ENCODE assay signal across 10 cellular contexts in the genomic region with DNA sequence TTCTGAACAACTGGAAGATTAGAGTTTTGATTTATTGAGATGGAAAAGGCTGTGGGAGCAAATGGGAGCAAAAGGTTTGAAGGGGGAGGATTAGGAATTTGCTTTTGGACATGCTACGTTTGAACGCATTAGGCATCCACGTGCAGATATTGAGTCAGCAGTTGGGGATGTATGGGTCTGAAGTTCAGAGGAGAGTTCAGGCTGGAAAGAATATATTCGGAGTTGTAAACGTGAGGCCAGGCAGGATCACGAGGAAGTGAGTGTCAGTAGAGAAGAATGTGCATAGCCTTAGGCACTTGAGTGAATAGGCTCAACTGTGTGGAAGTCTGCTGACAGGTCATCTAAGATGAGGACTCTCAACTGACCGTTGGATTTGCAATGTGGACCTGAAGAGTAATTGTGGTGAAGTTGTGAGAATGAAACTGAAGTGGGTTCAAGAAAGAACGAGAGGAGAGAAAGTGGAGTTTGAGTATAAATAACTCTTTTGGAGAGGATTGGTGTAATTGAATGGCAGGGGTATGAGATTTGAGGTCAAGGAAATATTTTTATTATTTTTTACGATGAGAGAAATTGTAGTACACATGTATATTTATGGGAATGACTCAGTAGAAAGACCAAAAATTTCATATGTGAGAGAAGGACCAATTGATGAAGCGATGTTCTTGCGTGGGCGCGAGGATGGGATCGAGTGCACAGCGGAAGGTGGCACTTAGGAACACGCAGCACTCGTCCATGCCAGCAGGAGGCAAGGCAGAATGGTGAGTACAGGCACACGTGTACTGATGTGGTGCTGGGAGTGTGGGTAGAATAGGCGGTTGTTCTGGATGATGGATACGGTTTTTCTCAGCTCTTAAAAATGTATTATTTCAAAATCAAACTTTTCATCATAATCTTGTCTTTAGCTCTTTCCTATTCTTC. TPM values are rescaled to one million over a fixed set of nuclear protein-coding genes. Genes with fewer than 3 reads are reported as not detected.
DNase-seq lines count a peak whose midpoint lies in the region; ATAC-seq and TF ChIP-seq lines count a peak whose summit lies in the region.
"Had no signal": no experiment of that assay in that cellular context is flagged by ENCODE, and none has a peak within 500 bp of the region (broad histone marks: within the 10 kb centered on the region; RNA-seq: fewer than 3 reads in every experiment).

No MANE protein-coding gene starts in this region.

- ATAC-seq in HG03108 (IDR thresholded peaks at IDR 0.05; ENCODE audit: unreplicated experiment) (no peak), HG03039 (IDR thresholded peaks at IDR 0.05; ENCODE audit: unreplicated experiment) (no peak)

- H3K36me3 ChIP-seq in SJSA1, result no peaks in the 10 kb centered on the region

- peaks cover 26% of the 10 kb centered on the region for H3K4me1 ChIP-seq in SJSA1 (replicated peaks)

- H3K4me3 ChIP-seq in SJSA1, result no peak overlapping the region
- H3K4me3 ChIP-seq in retinal pigment epithelial cell (ENCODE audit: low read length), result no peak overlapping the region

- peak; percentile 16 for DNase-seq in DMS 273 (lab: John Stamatoyannopoulos, UW; ENCODE audit: unreplicated experiment)
- DNase-seq in DMS 273 treated with DMSO at 0.1 percent for 48 hours (lab: John Stamatoyannopoulos, UW), result no peak
- DNase-seq in SJSA1 (ENCODE audit: low read depth in 1 of 2, low spot score in 2 of 2), result peak; percentile 52 to 54
- peak; percentile 58 for DNase-seq in fibroblast of peridontal ligament (ENCODE audit: extremely low read depth)
- no peak for DNase-seq in retinal pigment epithelial cell (ENCODE audit: low read depth)
- no peak for DNase-seq in NCI-H748 treated with DMSO at 0.1 percent for 48 hours (lab: John Stamatoyannopoulos, UW)
- DNase-seq: NCI-H2171 treated with DMSO at 0.1 percent for 48 hours had no signal

- no peaks in the 10 kb centered on the region for H3K9me3 ChIP-seq in SJSA1 (replicated peaks)

- peak overlapping the region; percentile 41 for H3K27ac ChIP-seq in SJSA1
- H3K27ac ChIP-seq: 22Rv1 had no signal

- no peaks in the 10 kb centered on the region for H3K27me3 ChIP-seq in SJSA1 (replicated peaks)

- TF ChIP-seq CTCF in retinal pigment epithelial cell (conservative IDR thresholded peaks at IDR 0.05; ENCODE audit: low read depth, low read length), result peak; percentile 13

RNA-seq across cellular contexts. Expression of a gene that starts 40.5 kb away (rescaled TPM):
- 46.8 and 88.9 TPM in 2 replicates for total RNA-seq in SJSA1 (2014; rRNA removed; shearing (Covaris generic))

Comparison
In these comparisons a context has a peak if more than half of its experiments do, and no peak if none do; other contexts are left out.
1. DNase-seq: peak in DMS 273 (single experiment), SJSA1 (2 of 2) and fibroblast of peridontal ligament (single experiment); none in DMS 273 treated with DMSO at 0.1 percent for 48 hours (single experiment), retinal pigment epithelial cell (single experiment) and NCI-H748 treated with DMSO at 0.1 percent for 48 hours (single experiment).